1 cellular context compared by ENCODE assay signal in genomic region chr1:207362962-207363858, GRCh38.
TF ChIP-seq lines count a peak whose summit lies in the region.

No MANE protein-coding gene starts in this region.

TF ChIP-seq in endothelial cell of umbilical vein, 7 proteins besides CTCF, POLR2A, EP300 and RAD21:
- TF ChIP-seq, protein P1, sequence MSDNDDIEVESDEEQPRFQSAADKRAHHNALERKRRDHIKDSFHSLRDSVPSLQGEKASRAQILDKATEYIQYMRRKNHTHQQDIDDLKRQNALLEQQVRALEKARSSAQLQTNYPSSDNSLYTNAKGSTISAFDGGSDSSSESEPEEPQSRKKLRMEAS (IDR thresholded peaks at IDR 0.05; ENCODE audit: insufficient read depth, insufficient read length) = no peak
- TF ChIP-seq FOS (IDR thresholded peaks at IDR 0.05; ENCODE audit: borderline replicate concordance, insufficient read depth, low read length) (peak; percentile 18), GATA2 (IDR thresholded peaks at IDR 0.05; ENCODE audit: insufficient read depth, insufficient read length, low read depth, low read length) (peak; percentile 21)
TF ChIP-seq in endothelial cell of umbilical vein: peak in this region for 2.
